ENCODE assay signal across 8 cellular contexts in genomic region chr14:68794856-68795601, GRCh38. TPM values are rescaled to one million over a fixed set of nuclear protein-coding genes. Genes with fewer than 3 reads are reported as not detected.
A peak's percentile ranks its signal among the peaks of the same experiment; 100 is the strongest.
DNase-seq lines count a peak whose midpoint lies in the region; ATAC-seq and TF ChIP-seq lines count a peak whose summit lies in the region.

No MANE protein-coding gene starts in this region.

- H3K27me3 Mint-ChIP-seq in chondrocyte (ENCODE audit: low read depth): no peaks in the 10 kb centered on the region

- peak overlapping the region; percentile 99 for H3K27ac Mint-ChIP-seq in chondrocyte (ENCODE audit: unreplicated experiment)

- H3K4me1 Mint-ChIP-seq in chondrocyte (ENCODE audit: low read depth): peaks cover 56% of the 10 kb centered on the region

- H3K9me3 Mint-ChIP-seq in chondrocyte (ENCODE audit: low read depth): peaks cover 10% of the 10 kb centered on the region

- H3K36me3 Mint-ChIP-seq in chondrocyte (ENCODE audit: low read depth): peaks cover 22% of the 10 kb centered on the region

- peak overlapping the region; percentile 90 for H3K4me3 Mint-ChIP-seq in chondrocyte (ENCODE audit: unreplicated experiment)

- TF ChIP-seq CTCF in chondrocyte (IDR thresholded peaks at IDR 0.05): no peak

- ATAC-seq in left lobe of liver (peak; percentile 0), HG03139 (IDR thresholded peaks at IDR 0.05; ENCODE audit: unreplicated experiment) (no peak)

- TF ChIP-seq POLR2A in GM19099 (IDR thresholded peaks at IDR 0.05; ENCODE audit: extremely low read depth, insufficient read length, low read depth): peak; percentile 4

- DNase-seq in A172 (ENCODE audit: low spot score) (peak; percentile 54), SW480 (ENCODE audit: low spot score) (peak; percentile 80), chondrocyte (ENCODE audit: low spot score) (no peak), left lobe of liver (ENCODE audit: low spot score) (peak; percentile 62), inferior parietal cortex (ENCODE audit: extremely low spot score) (no peak)
- DNase-seq in stimulated activated CD4-positive, alpha-beta T cell treated with anti-CD3 and anti-CD28 coated beads, Interleukin-4, amount 100 ng/mL, for 4 hours: peak; percentile 57 to 64

RNA-seq across cellular contexts. Expression of gene ZFP36L1, which starts 2.2 kb away (rescaled TPM):
- total RNA-seq in A172 (2014; rRNA removed; shearing (Covaris generic)): 39.7 and 49.7 TPM in 2 replicates
- 82.5 to 195 TPM (median 180 TPM) in 3 replicates for total RNA-seq in chondrocyte
- total RNA-seq in left lobe of liver: 236 TPM

Comparison
In these comparisons a context has a peak if more than half of its experiments do, and no peak if none do; other contexts are left out.
1. DNase-seq: peak in A172 (single experiment), SW480 (single experiment), left lobe of liver (single experiment) and stimulated activated CD4-positive, alpha-beta T cell treated with anti-CD3 and anti-CD28 coated beads, Interleukin-4, amount 100 ng/mL, for 4 hours (2 of 2); none in chondrocyte (single experiment) and inferior parietal cortex (single experiment).